ENCODE assay signal across 9 cellular contexts in the genomic region with DNA sequence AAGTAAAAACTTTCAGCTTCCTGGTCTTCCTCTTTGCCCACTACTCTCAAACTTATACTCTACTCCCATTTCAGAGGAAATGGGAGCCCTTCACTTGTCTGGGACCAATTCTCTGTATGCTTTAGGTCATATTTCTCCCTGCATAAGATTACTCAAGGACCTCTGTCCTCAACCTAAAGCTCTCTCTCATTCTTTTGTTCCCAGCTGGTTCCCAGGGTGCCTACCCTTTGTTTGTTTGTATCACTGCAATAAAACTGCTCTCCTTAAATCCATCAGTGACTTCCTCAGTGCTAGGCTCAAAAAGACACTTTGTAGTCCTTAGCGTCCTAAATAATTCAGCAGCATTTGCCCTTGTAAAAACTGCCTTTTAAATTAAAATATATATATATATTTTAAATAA. TPM values are rescaled to one million over a fixed set of nuclear protein-coding genes. Genes with fewer than 3 reads are reported as not detected.
DNase-seq lines count a peak whose midpoint lies in the region; ATAC-seq and TF ChIP-seq lines count a peak whose summit lies in the region.
"Had no signal": no experiment of that assay in that cellular context is flagged by ENCODE, and none has a peak within 500 bp of the region (broad histone marks: within the 10 kb centered on the region; RNA-seq: fewer than 3 reads in every experiment).

No MANE protein-coding gene starts in this region.

- CTCF ChIA-PET in CD8-positive, alpha-beta T cell (lab: Charles Lee), result interaction anchor here (0.7 to 1.3 kb wide), 5 partner anchors 10 to 49 kb away, joined by 3 to 5 read pairs (median 3); no protein-coding TSS in a partner anchor
- CTCF ChIA-PET in HEK293 (lab: Yijun Ruan, JAX), result interaction anchor here (0.6 to 1.1 kb wide), 9 partner anchors 16 to 1096 kb away, joined by 3 to 6 read pairs (median 3); no protein-coding TSS in a partner anchor
- CTCF ChIA-PET in activated CD8-positive, alpha-beta T cell treated with anti-CD3 and anti-CD28 coated beads, Interleukin-2, amount 10 ng/mL, durations not matched to agents 7 days and 5 days (lab: Charles Lee), result interaction anchor here (1.2 to 1.6 kb wide), 3 partner anchors 24 to 125 kb away, joined by 3 to 8 read pairs (median 4); no protein-coding TSS in a partner anchor

- H3K4me1 ChIP-seq in CD8-positive, alpha-beta T cell (ENCODE audit: insufficient read depth, low read length), result peaks cover 59% of the 10 kb centered on the region
- H3K4me1 ChIP-seq in HEK293 (ENCODE audit: control insufficient read depth, insufficient read depth, low read length), result peaks cover 10% of the 10 kb centered on the region; the same call in 1 of the 2 replicates

- in situ Hi-C loops in ACHN (cut with HindIII; ENCODE audit: low pct_ligation_motif_present, low pct_unique_long_range_greater_than_20kb, low sequenced_read_pairs), result no loop called here

- H3K27me3 ChIP-seq in CD8-positive, alpha-beta T cell (ENCODE audit: insufficient read depth, low read length), result no peaks in the 10 kb centered on the region
- H3K27me3 ChIP-seq: adrenal gland had no signal

- intact Hi-C loops in CD8-positive, alpha-beta T cell (cut with DNase I, micrococcal nuclease), result loop anchor here (10.0 kb wide), 3 partner anchors 116 to 666 kb away; a partner anchor contains a TSS

- ATAC-seq in CD8-positive, alpha-beta T cell, result no peak
- no peak for ATAC-seq in activated CD8-positive, alpha-beta T cell treated with anti-CD3 and anti-CD28 coated beads, Interleukin-2, amount 10 ng/mL, durations not matched to agents 7 days and 5 days
- no peak for ATAC-seq in GM21737 (IDR thresholded peaks at IDR 0.05; ENCODE audit: unreplicated experiment)

- H3K36me3 ChIP-seq in CD8-positive, alpha-beta T cell (ENCODE audit: insufficient read depth, low read length), result peaks cover 20% of the 10 kb centered on the region
- H3K36me3 ChIP-seq in HEK293 (ENCODE audit: control insufficient read depth in 2 of 2, insufficient read depth in 1 of 2, low read length in 2 of 2), result peaks cover 49 to 58% of the 10 kb centered on the region in 2 experiments

- no peaks in the 10 kb centered on the region for H3K9me3 Mint-ChIP-seq in CD8-positive, alpha-beta T cell
- no peaks in the 10 kb centered on the region for H3K9me3 Mint-ChIP-seq in activated CD8-positive, alpha-beta T cell treated with anti-CD3 and anti-CD28 coated beads, Interleukin-2, amount 10 ng/mL, durations not matched to agents 7 days and 5 days (ENCODE audit: insufficient read depth)
- H3K9me3 Mint-ChIP-seq in mesothelial cell of epicardium, result no peaks in the 10 kb centered on the region

- peaks cover 58% of the 10 kb centered on the region for H3K36me3 Mint-ChIP-seq in CD8-positive, alpha-beta T cell
- H3K36me3 Mint-ChIP-seq in activated CD8-positive, alpha-beta T cell treated with anti-CD3 and anti-CD28 coated beads, Interleukin-2, amount 10 ng/mL, durations not matched to agents 7 days and 5 days (ENCODE audit: low read depth), result peaks cover 50% of the 10 kb centered on the region
- peaks cover 23% of the 10 kb centered on the region for H3K36me3 Mint-ChIP-seq in mesothelial cell of epicardium

- no peak for TF ChIP-seq CTCF in CD8-positive, alpha-beta T cell (IDR thresholded peaks at IDR 0.05)
- TF ChIP-seq CTCF in HEK293 (tag by site-specific recombination; IDR thresholded peaks at IDR 0.05), result no peak
- no peak for TF ChIP-seq CTCF in mesothelial cell of epicardium (IDR thresholded peaks at IDR 0.05; ENCODE audit: unreplicated experiment)

- no peak overlapping the region for H3K27ac ChIP-seq in CD8-positive, alpha-beta T cell (ENCODE audit: low read depth, low read length)
- H3K27ac ChIP-seq in HEK293 (ENCODE audit: extremely low read depth, low read depth, low read length), result no peak overlapping the region
- H3K27ac ChIP-seq: adrenal gland had no signal

- peak overlapping the region; percentile 70 for H3K4me3 Mint-ChIP-seq in CD8-positive, alpha-beta T cell
- H3K4me3 Mint-ChIP-seq in activated CD8-positive, alpha-beta T cell treated with anti-CD3 and anti-CD28 coated beads, Interleukin-2, amount 10 ng/mL, durations not matched to agents 7 days and 5 days, result peak overlapping the region; percentile 49
- peak overlapping the region; percentile 37 for H3K4me3 Mint-ChIP-seq in mesothelial cell of epicardium

- no peak overlapping the region for H3K4me3 ChIP-seq in CD8-positive, alpha-beta T cell (ENCODE audit: low read depth, low read length)
- no peak overlapping the region for H3K4me3 ChIP-seq in HEK293 (ENCODE audit: low read depth, low read length)
- H3K4me3 ChIP-seq: adrenal gland had no signal

- POLR2A ChIA-PET in CD8-positive, alpha-beta T cell (lab: Charles Lee), result no interaction called here
- POLR2A ChIA-PET in HEK293 (lab: Yijun Ruan, JAX), result interaction anchor here (0.5 to 4.3 kb wide), 6 partner anchors 19 to 602 kb away, joined by 3 to 26 read pairs (median 4); a partner anchor contains a TSS
- POLR2A ChIA-PET in activated CD8-positive, alpha-beta T cell treated with anti-CD3 and anti-CD28 coated beads, Interleukin-2, amount 10 ng/mL, durations not matched to agents 7 days and 5 days (lab: Charles Lee), result interaction anchor here (0.6 to 1.2 kb wide), 2 partner anchors 34 to 192 kb away, joined by 3 to 4 read pairs; a partner anchor contains a TSS

- peaks cover 78% of the 10 kb centered on the region for H3K4me1 Mint-ChIP-seq in CD8-positive, alpha-beta T cell (ENCODE audit: low read depth)
- peaks cover 58% of the 10 kb centered on the region for H3K4me1 Mint-ChIP-seq in activated CD8-positive, alpha-beta T cell treated with anti-CD3 and anti-CD28 coated beads, Interleukin-2, amount 10 ng/mL, durations not matched to agents 7 days and 5 days (ENCODE audit: low read depth)
- peaks cover 43% of the 10 kb centered on the region for H3K4me1 Mint-ChIP-seq in mesothelial cell of epicardium

- DNase-seq in CD8-positive, alpha-beta T cell, result no peak
- no peak for DNase-seq in activated CD8-positive, alpha-beta T cell treated with anti-CD3 and anti-CD28 coated beads, Interleukin-2, amount 10 ng/mL, durations not matched to agents 7 days and 5 days
- DNase-seq in mesothelial cell of epicardium (ENCODE audit: low spot score in 2 of 2, unreplicated experiment in 2 of 2) (no peak), ACHN (no peak), NCI-H1105 (lab: John Stamatoyannopoulos, UW) (no peak)
- no peak for DNase-seq in stimulated activated CD4-positive, alpha-beta T cell treated with anti-CD3 and anti-CD28 coated beads, Interleukin-15, amount 100 ng/mL, for 24 hours
- DNase-seq: adrenal gland had no signal

- peak overlapping the region; percentile 73 for H3K27ac Mint-ChIP-seq in CD8-positive, alpha-beta T cell
- peak overlapping the region; percentile 18 for H3K27ac Mint-ChIP-seq in activated CD8-positive, alpha-beta T cell treated with anti-CD3 and anti-CD28 coated beads, Interleukin-2, amount 10 ng/mL, durations not matched to agents 7 days and 5 days
- H3K27ac Mint-ChIP-seq in mesothelial cell of epicardium, result peak overlapping the region; percentile 44

- H3K9me3 ChIP-seq in CD8-positive, alpha-beta T cell (ENCODE audit: low read length), result no peaks in the 10 kb centered on the region
- H3K9me3 ChIP-seq in HEK293 (ENCODE audit: control insufficient read depth, insufficient read depth, low read depth, low read length), result no peaks in the 10 kb centered on the region
- H3K9me3 ChIP-seq: adrenal gland had no signal

- no peaks in the 10 kb centered on the region for H3K27me3 Mint-ChIP-seq in CD8-positive, alpha-beta T cell (ENCODE audit: low read depth)
- H3K27me3 Mint-ChIP-seq in activated CD8-positive, alpha-beta T cell treated with anti-CD3 and anti-CD28 coated beads, Interleukin-2, amount 10 ng/mL, durations not matched to agents 7 days and 5 days (ENCODE audit: low read depth), result no peaks in the 10 kb centered on the region
- no peaks in the 10 kb centered on the region for H3K27me3 Mint-ChIP-seq in mesothelial cell of epicardium (ENCODE audit: low read depth)

TF ChIP-seq in HEK293, 187 proteins besides CTCF, POLR2A, EP300 and RAD21:
- peak; percentile 44; the same call in 1 of the 2 replicates for TF ChIP-seq ZNF596 (tag by site-specific recombination; IDR thresholded peaks at IDR 0.05)
- 0 out of 2 replicates have a peak, but pooled peaks have one; percentile 30 for TF ChIP-seq ZNF561 (tag by site-specific recombination; IDR thresholded peaks at IDR 0.05; ENCODE audit: borderline replicate concordance)
- TF ChIP-seq ZNF776 (tag by site-specific recombination; IDR thresholded peaks at IDR 0.05; ENCODE audit: borderline replicate concordance), result no peak
- TF ChIP-seq, protein P1, sequence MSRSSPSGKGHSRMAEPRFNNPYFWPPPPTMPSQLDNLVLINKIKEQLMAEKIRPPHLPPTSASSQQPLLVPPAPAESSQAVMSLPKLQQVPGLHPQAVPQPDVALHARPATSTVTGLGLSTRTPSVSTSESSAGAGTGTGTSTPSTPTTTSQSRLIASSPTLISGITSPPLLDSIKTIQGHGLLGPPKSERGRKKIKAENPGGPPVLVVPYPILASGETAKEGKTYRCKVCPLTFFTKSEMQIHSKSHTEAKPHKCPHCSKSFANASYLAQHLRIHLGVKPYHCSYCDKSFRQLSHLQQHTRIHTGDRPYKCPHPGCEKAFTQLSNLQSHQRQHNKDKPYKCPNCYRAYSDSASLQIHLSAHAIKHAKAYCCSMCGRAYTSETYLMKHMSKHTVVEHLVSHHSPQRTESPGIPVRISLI (tag by site-specific recombination; IDR thresholded peaks at IDR 0.05), result no peak
- TF ChIP-seq FEZF1 (tag by site-specific recombination; IDR thresholded peaks at IDR 0.05), result peak; percentile 56

RNA-seq across cellular contexts. Expression of a gene that starts 2.9 kb away (rescaled TPM):
- 10 to 100 TPM; 57.8 to 62.0 TPM for total RNA-seq in CD8-positive, alpha-beta T cell
- 10 to 100 TPM; 29.7 to 29.8 TPM for total RNA-seq in activated CD8-positive, alpha-beta T cell treated with anti-CD3 and anti-CD28 coated beads, Interleukin-2, amount 10 ng/mL, durations not matched to agents 7 days and 5 days
- 91.9 to 93.4 TPM (median 92.8 TPM) in 3 replicates for total RNA-seq in mesothelial cell of epicardium

RNA-seq across cellular contexts. Expression of a gene that starts 19.1 kb away (rescaled TPM):
- total RNA-seq in CD8-positive, alpha-beta T cell, result 1 to 10 TPM in 1 of 2 experiments, under 1 TPM in 1; 0.28 to 1.1 TPM
- 1 to 10 TPM in 1 of 2 experiments, not detected in 1; 1.3 TPM for total RNA-seq in activated CD8-positive, alpha-beta T cell treated with anti-CD3 and anti-CD28 coated beads, Interleukin-2, amount 10 ng/mL, durations not matched to agents 7 days and 5 days
- total RNA-seq in mesothelial cell of epicardium, result 0.33 to 0.77 TPM (median 0.47 TPM) in 3 replicates

RNA-seq across cellular contexts. Expression of a gene that starts 34.4 kb away (rescaled TPM):
- total RNA-seq in CD8-positive, alpha-beta T cell, result 1 to 10 TPM; 4.4 to 7.1 TPM
- 10 to 100 TPM; 10.0 to 12.1 TPM for total RNA-seq in activated CD8-positive, alpha-beta T cell treated with anti-CD3 and anti-CD28 coated beads, Interleukin-2, amount 10 ng/mL, durations not matched to agents 7 days and 5 days
- 8.0 to 9.2 TPM (median 8.4 TPM) in 3 replicates for total RNA-seq in mesothelial cell of epicardium

RNA-seq across cellular contexts. Expression of a gene that starts 34.7 kb away (rescaled TPM):
- total RNA-seq in CD8-positive, alpha-beta T cell, result 100 to 1,000 TPM; 251 to 268 TPM
- total RNA-seq in activated CD8-positive, alpha-beta T cell treated with anti-CD3 and anti-CD28 coated beads, Interleukin-2, amount 10 ng/mL, durations not matched to agents 7 days and 5 days, result 100 to 1,000 TPM in 1 of 2 experiments, 10 to 100 TPM in 1; 92.4 to 102 TPM
- total RNA-seq in mesothelial cell of epicardium, result 16.9 to 18.1 TPM (median 17.6 TPM) in 3 replicates

Comparison
In these comparisons a context has a peak if more than half of its experiments do, and no peak if none do; other contexts are left out.
1. H3K27ac Mint-ChIP-seq: peak in every context shown above with its lines; median percentile 73 in CD8-positive, alpha-beta T cell; 44 in mesothelial cell of epicardium; 18 in activated CD8-positive, alpha-beta T cell treated with anti-CD3 and anti-CD28 coated beads, Interleukin-2, amount 10 ng/mL, durations not matched to agents 7 days and 5 days.